Comparison of ENCODE assay signal across 1 cellular context in the genomic region with DNA sequence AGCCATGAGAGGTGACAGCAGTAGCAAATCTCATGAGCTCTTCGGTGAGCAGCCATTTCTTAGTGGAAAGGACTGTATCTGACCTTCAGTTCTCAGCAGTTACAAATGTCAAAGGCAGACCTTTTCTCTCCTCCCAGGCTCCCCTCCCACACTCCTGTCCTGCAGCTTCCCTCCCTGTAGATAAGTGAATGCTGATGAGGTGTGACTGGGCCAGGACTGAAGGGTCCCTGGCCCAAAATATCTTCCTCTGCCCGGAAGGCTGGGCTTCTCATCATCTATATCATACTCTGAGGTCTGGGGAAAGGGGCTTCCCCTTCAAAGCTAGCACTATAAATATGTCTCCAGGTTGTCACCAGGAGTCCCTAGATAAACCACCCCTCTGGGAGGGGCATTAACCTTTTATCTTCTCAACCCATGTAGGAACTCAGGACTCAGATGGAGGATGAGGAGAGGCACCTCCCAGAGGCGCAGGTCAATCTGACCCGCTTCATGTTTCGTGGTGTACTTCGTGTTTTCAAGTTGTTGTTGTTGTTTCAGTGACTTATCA.
TF ChIP-seq lines count a peak whose summit lies in the region.

No MANE protein-coding gene starts in this region.

TF ChIP-seq in K562, 482 proteins besides CTCF, POLR2A, EP300 and RAD21 (continued from another document and continues in another):
- TF ChIP-seq, protein P1, sequence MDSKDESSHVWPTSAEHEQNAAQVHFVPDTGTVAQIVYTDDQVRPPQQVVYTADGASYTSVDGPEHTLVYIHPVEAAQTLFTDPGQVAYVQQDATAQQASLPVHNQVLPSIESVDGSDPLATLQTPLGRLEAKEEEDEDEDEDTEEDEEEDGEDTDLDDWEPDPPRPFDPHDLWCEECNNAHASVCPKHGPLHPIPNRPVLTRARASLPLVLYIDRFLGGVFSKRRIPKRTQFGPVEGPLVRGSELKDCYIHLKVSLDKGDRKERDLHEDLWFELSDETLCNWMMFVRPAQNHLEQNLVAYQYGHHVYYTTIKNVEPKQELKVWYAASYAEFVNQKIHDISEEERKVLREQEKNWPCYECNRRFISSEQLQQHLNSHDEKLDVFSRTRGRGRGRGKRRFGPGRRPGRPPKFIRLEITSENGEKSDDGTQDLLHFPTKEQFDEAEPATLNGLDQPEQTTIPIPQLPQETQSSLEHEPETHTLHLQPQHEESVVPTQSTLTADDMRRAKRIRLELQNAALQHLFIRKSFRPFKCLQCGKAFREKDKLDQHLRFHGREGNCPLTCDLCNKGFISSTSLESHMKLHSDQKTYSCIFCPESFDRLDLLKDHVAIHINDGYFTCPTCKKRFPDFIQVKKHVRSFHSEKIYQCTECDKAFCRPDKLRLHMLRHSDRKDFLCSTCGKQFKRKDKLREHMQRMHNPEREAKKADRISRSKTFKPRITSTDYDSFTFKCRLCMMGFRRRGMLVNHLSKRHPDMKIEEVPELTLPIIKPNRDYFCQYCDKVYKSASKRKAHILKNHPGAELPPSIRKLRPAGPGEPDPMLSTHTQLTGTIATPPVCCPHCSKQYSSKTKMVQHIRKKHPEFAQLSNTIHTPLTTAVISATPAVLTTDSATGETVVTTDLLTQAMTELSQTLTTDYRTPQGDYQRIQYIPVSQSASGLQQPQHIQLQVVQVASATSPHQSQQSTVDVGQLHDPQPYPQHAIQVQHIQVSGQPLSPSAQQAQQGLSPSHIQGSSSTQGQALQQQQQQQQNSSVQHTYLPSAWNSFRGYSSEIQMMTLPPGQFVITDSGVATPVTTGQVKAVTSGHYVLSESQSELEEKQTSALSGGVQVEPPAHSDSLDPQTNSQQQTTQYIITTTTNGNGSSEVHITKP (IDR thresholded peaks at IDR 0.05; ENCODE audit: partially characterized antibody), result peak; percentile 58
- peak in 2 of 3 experiments; percentile 21 to 87 for TF ChIP-seq YY1 (IDR thresholded peaks at IDR 0.05; ENCODE audit: borderline replicate concordance in 1 of 3, control insufficient read depth in 1 of 3, extremely low read depth in 1 of 3, insufficient read depth in 3 of 3, insufficient read length in 1 of 3, insufficient replicate concordance in 2 of 3, low read depth in 1 of 3, low read length in 2 of 3)
- TF ChIP-seq TAF15 (IDR thresholded peaks at IDR 0.05; ENCODE audit: low read depth, low read length), result no peak
- TF ChIP-seq L3MBTL2 (IDR thresholded peaks at IDR 0.05), result 0 out of 2 replicates have a peak, but pooled peaks have one; percentile 52
- peak; percentile 10; the same call in 1 of the 2 replicates for TF ChIP-seq ZNF384 (IDR thresholded peaks at IDR 0.05; ENCODE audit: low read depth, low read length)
- no peak for TF ChIP-seq NR2C2 (CRISPR knock-in tag; IDR thresholded peaks at IDR 0.05)
- TF ChIP-seq NR2C2 (tag; IDR thresholded peaks at IDR 0.05), result peak; percentile 57; the same call in 1 of the 2 replicates
- TF ChIP-seq SMARCA4 (IDR thresholded peaks at IDR 0.05), result peak; percentile 98
- peak; percentile 98 for TF ChIP-seq DPF2 (IDR thresholded peaks at IDR 0.05)
- 0 out of 2 replicates have a peak, but pooled peaks have one; percentile 58 for TF ChIP-seq ZNF584 (CRISPR knock-in tag; IDR thresholded peaks at IDR 0.05; ENCODE audit: low read depth)
- peak; percentile 100 for TF ChIP-seq LEF1 (IDR thresholded peaks at IDR 0.05)
- TF ChIP-seq, protein P2, sequence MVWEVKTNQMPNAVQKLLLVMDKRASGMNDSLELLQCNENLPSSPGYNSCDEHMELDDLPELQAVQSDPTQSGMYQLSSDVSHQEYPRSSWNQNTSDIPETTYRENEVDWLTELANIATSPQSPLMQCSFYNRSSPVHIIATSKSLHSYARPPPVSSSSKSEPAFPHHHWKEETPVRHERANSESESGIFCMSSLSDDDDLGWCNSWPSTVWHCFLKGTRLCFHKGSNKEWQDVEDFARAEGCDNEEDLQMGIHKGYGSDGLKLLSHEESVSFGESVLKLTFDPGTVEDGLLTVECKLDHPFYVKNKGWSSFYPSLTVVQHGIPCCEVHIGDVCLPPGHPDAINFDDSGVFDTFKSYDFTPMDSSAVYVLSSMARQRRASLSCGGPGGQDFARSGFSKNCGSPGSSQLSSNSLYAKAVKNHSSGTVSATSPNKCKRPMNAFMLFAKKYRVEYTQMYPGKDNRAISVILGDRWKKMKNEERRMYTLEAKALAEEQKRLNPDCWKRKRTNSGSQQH (CRISPR knock-in tag; IDR thresholded peaks at IDR 0.05), result no peak
- TF ChIP-seq SMARCB1 (IDR thresholded peaks at IDR 0.05; ENCODE audit: insufficient read length, low read depth), result no peak
- TF ChIP-seq AFF1 (IDR thresholded peaks at IDR 0.05; ENCODE audit: low read depth in 1 of 2, partially characterized antibody in 2 of 2), result peak in 1 of 2 experiments; percentile 67
- TF ChIP-seq, protein P3, sequence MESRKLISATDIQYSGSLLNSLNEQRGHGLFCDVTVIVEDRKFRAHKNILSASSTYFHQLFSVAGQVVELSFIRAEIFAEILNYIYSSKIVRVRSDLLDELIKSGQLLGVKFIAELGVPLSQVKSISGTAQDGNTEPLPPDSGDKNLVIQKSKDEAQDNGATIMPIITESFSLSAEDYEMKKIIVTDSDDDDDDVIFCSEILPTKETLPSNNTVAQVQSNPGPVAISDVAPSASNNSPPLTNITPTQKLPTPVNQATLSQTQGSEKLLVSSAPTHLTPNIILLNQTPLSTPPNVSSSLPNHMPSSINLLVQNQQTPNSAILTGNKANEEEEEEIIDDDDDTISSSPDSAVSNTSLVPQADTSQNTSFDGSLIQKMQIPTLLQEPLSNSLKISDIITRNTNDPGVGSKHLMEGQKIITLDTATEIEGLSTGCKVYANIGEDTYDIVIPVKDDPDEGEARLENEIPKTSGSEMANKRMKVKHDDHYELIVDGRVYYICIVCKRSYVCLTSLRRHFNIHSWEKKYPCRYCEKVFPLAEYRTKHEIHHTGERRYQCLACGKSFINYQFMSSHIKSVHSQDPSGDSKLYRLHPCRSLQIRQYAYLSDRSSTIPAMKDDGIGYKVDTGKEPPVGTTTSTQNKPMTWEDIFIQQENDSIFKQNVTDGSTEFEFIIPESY (CRISPR knock-in tag; IDR thresholded peaks at IDR 0.05), result peak; percentile 41; the same call in 1 of the 2 replicates
- TF ChIP-seq SFPQ (IDR thresholded peaks at IDR 0.05; ENCODE audit: low read depth, low read length), result no peak
- peak; percentile 93 for TF ChIP-seq TARDBP (IDR thresholded peaks at IDR 0.05)
- peak; percentile 65 for TF ChIP-seq CCNT2 (IDR thresholded peaks at IDR 0.05; ENCODE audit: borderline replicate concordance, extremely low read depth, insufficient read length, low read depth, low read length)
- 0 out of 2 replicates have a peak, but pooled peaks have one; percentile 33 for TF ChIP-seq MAFG (tag; conservative IDR thresholded peaks at IDR 0.05)
- no peak for TF ChIP-seq HNRNPK (IDR thresholded peaks at IDR 0.05; ENCODE audit: low read depth, low read length, poor library complexity, severe bottlenecking)
- TF ChIP-seq ZKSCAN1 (IDR thresholded peaks at IDR 0.05; ENCODE audit: low read depth, low read length), result peak; percentile 78; the same call in 1 of the 2 replicates
- TF ChIP-seq, protein P4, sequence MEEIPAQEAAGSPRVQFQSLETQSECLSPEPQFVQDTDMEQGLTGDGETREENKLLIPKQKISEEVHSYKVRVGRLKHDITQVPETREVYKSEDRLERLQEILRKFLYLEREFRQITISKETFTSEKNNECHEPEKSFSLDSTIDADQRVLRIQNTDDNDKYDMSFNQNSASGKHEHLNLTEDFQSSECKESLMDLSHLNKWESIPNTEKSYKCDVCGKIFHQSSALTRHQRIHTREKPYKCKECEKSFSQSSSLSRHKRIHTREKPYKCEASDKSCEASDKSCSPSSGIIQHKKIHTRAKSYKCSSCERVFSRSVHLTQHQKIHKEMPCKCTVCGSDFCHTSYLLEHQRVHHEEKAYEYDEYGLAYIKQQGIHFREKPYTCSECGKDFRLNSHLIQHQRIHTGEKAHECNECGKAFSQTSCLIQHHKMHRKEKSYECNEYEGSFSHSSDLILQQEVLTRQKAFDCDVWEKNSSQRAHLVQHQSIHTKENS (CRISPR knock-in tag; IDR thresholded peaks at IDR 0.05), result no peak
- peak; percentile 34; the same call in 1 of the 2 replicates for TF ChIP-seq KLF13 (tag; IDR thresholded peaks at IDR 0.05; ENCODE audit: borderline replicate concordance, low read depth)
- TF ChIP-seq ZBTB1 (CRISPR knock-in tag; IDR thresholded peaks at IDR 0.05; ENCODE audit: borderline replicate concordance, low read depth), result no peak
- TF ChIP-seq ZBTB34 (CRISPR knock-in tag; IDR thresholded peaks at IDR 0.05), result no peak
- peak; percentile 51; the same call in 1 of the 2 replicates for TF ChIP-seq SP1 (CRISPR knock-in tag; IDR thresholded peaks at IDR 0.05)
- peak; percentile 70 for TF ChIP-seq TFAP4 (CRISPR knock-in tag; IDR thresholded peaks at IDR 0.05; ENCODE audit: borderline replicate concordance)
- TF ChIP-seq NFATC3 (IDR thresholded peaks at IDR 0.05), result peak; percentile 64
- TF ChIP-seq KAT7 (CRISPR knock-in tag; IDR thresholded peaks at IDR 0.05; ENCODE audit: borderline replicate concordance), result 0 out of 2 replicates have a peak, but pooled peaks have one; percentile 48
- no peak for TF ChIP-seq ID3 (CRISPR knock-in tag; IDR thresholded peaks at IDR 0.05)
- peak; percentile 98 for TF ChIP-seq ID3 (tag; IDR thresholded peaks at IDR 0.05)
- no peak for TF ChIP-seq SAP30 (IDR thresholded peaks at IDR 0.05; ENCODE audit: borderline replicate concordance, insufficient read depth, low read depth, low read length, poor library complexity, severe bottlenecking)
- peak; percentile 45 for TF ChIP-seq FOSL1 (tag; conservative IDR thresholded peaks at IDR 0.05)
- TF ChIP-seq, protein P5, sequence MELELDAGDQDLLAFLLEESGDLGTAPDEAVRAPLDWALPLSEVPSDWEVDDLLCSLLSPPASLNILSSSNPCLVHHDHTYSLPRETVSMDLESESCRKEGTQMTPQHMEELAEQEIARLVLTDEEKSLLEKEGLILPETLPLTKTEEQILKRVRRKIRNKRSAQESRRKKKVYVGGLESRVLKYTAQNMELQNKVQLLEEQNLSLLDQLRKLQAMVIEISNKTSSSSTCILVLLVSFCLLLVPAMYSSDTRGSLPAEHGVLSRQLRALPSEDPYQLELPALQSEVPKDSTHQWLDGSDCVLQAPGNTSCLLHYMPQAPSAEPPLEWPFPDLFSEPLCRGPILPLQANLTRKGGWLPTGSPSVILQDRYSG (tag; conservative IDR thresholded peaks at IDR 0.05; ENCODE audit: low read depth), result 0 out of 2 replicates have a peak, but pooled peaks have one; percentile 41
